ENCODE assay signal across 2 cellular contexts in genomic region chr7:150778014-150778737, GRCh38.
A peak's percentile ranks its signal among the peaks of the same experiment; 100 is the strongest.
TF ChIP-seq lines count a peak whose summit lies in the region.

No MANE protein-coding gene starts in this region.

TF ChIP-seq in GM23338, 12 proteins besides CTCF, POLR2A, EP300 and RAD21:
- TF ChIP-seq NANOG (IDR thresholded peaks at IDR 0.05; ENCODE audit: borderline replicate concordance) = no peak
- no peak for TF ChIP-seq EZH2 (IDR thresholded peaks at IDR 0.05; ENCODE audit: low read depth, unreplicated experiment)
- no peak for TF ChIP-seq CREB1 (CRISPR knock-in tag; IDR thresholded peaks at IDR 0.05; ENCODE audit: low read depth)
- TF ChIP-seq REST (IDR thresholded peaks at IDR 0.05; ENCODE audit: unreplicated experiment) = no peak
- TF ChIP-seq JUNB (IDR thresholded peaks at IDR 0.05; ENCODE audit: unreplicated experiment) = no peak
- no peak for TF ChIP-seq POLR2AphosphoS5 (IDR thresholded peaks at IDR 0.05; ENCODE audit: low read depth)
- no peak for TF ChIP-seq EZH2phosphoT487 (IDR thresholded peaks at IDR 0.05; ENCODE audit: unreplicated experiment)
- no peak for TF ChIP-seq ETS1 (IDR thresholded peaks at IDR 0.05)
- TF ChIP-seq ZNF462 (CRISPR knock-in tag; IDR thresholded peaks at IDR 0.05) = no peak
- no peak for TF ChIP-seq ZNF331 (CRISPR knock-in tag; IDR thresholded peaks at IDR 0.05; ENCODE audit: low read depth)
- TF ChIP-seq ZNF114 (CRISPR knock-in tag; IDR thresholded peaks at IDR 0.05) = no peak
- no peak for TF ChIP-seq STAT1 (IDR thresholded peaks at IDR 0.05; ENCODE audit: unreplicated experiment)

TF ChIP-seq in HepG2, 621 proteins besides CTCF, POLR2A, EP300 and RAD21 (continues in another document):
- TF ChIP-seq TEAD3 (CRISPR knock-in tag; optimal IDR thresholded peaks at IDR 0.05; ENCODE audit: borderline replicate concordance) (peak; percentile 32), ZNF7 (CRISPR knock-in tag; IDR thresholded peaks at IDR 0.05) (peak; percentile 39; the same call in 1 of the 2 replicates), ZHX2 (IDR thresholded peaks at IDR 0.05; ENCODE audit: low read depth) (no peak), ZHX2 (CRISPR knock-in tag; IDR thresholded peaks at IDR 0.05; ENCODE audit: borderline replicate concordance) (no peak), SOX6 (IDR thresholded peaks at IDR 0.05) (no peak), SOX6 (CRISPR knock-in tag; IDR thresholded peaks at IDR 0.05) (0 out of 2 replicates have a peak, but pooled peaks have one; percentile 22), CEBPG (CRISPR knock-in tag; IDR thresholded peaks at IDR 0.05) (peak; percentile 90), SAP130 (CRISPR knock-in tag; IDR thresholded peaks at IDR 0.05; ENCODE audit: low read depth) (peak; percentile 32; the same call in 1 of the 2 replicates), ZNF281 (CRISPR knock-in tag; IDR thresholded peaks at IDR 0.05; ENCODE audit: borderline replicate concordance) (peak; percentile 56; the same call in 1 of the 2 replicates), ATF4 (CRISPR knock-in tag; IDR thresholded peaks at IDR 0.05) (0 out of 4 replicates have a peak, but pooled peaks of 1 of the 2 experiments have one; percentile 18), TFDP2 (CRISPR knock-in tag; IDR thresholded peaks at IDR 0.05) (peak; percentile 33; the same call in 1 of the 2 replicates), ZNF331 (CRISPR knock-in tag; IDR thresholded peaks at IDR 0.05) (peak; percentile 71; the same call in 1 of the 2 replicates), ZNF292 (CRISPR knock-in tag; IDR thresholded peaks at IDR 0.05; ENCODE audit: borderline replicate concordance, low read depth) (peak; percentile 37; the same call in 1 of the 2 replicates), TIGD3 (CRISPR knock-in tag; IDR thresholded peaks at IDR 0.05; ENCODE audit: borderline replicate concordance) (no peak), LCORL (IDR thresholded peaks at IDR 0.05) (no peak), LCORL (CRISPR knock-in tag; IDR thresholded peaks at IDR 0.05) (peak; percentile 73), PHF21A (CRISPR knock-in tag; IDR thresholded peaks at IDR 0.05) (0 out of 2 replicates have a peak, but pooled peaks have one; percentile 4), CEBPB (IDR thresholded peaks at IDR 0.05; ENCODE audit: borderline replicate concordance, low read depth, low read length) (peak; percentile 90), XRCC5 (optimal IDR thresholded peaks at IDR 0.05; ENCODE audit: low read length) (no peak), ZNF33A (CRISPR knock-in tag; IDR thresholded peaks at IDR 0.05; ENCODE audit: borderline replicate concordance) (0 out of 2 replicates have a peak, but pooled peaks have one; percentile 57), HOXA9 (CRISPR knock-in tag; IDR thresholded peaks at IDR 0.05; ENCODE audit: borderline replicate concordance) (0 out of 2 replicates have a peak, but pooled peaks have one; percentile 41), KDM6A (CRISPR knock-in tag; IDR thresholded peaks at IDR 0.05; ENCODE audit: low read depth) (peak; percentile 56; the same call in 1 of the 2 replicates), ETS1 (CRISPR knock-in tag; IDR thresholded peaks at IDR 0.05) (no peak), ZNF12 (CRISPR knock-in tag; IDR thresholded peaks at IDR 0.05) (no peak), ZNF800 (CRISPR knock-in tag; IDR thresholded peaks at IDR 0.05) (no peak), ZNF670 (CRISPR knock-in tag; IDR thresholded peaks at IDR 0.05; ENCODE audit: borderline replicate concordance) (0 out of 2 replicates have a peak, but pooled peaks have one; percentile 24), TFDP1 (CRISPR knock-in tag; IDR thresholded peaks at IDR 0.05; ENCODE audit: borderline replicate concordance) (peak; percentile 53; the same call in 1 of the 2 replicates), PPARG (CRISPR knock-in tag; conservative IDR thresholded peaks at IDR 0.05) (peak; percentile 64), ZNF644 (CRISPR knock-in tag; IDR thresholded peaks at IDR 0.05; ENCODE audit: low read depth) (peak; percentile 43; the same call in 1 of the 2 replicates), KMT2B (CRISPR knock-in tag; IDR thresholded peaks at IDR 0.05) (peak; percentile 41; the same call in 1 of the 2 replicates), FOXA3 (CRISPR knock-in tag; IDR thresholded peaks at IDR 0.05) (peak; percentile 52), HOMEZ (CRISPR knock-in tag; IDR thresholded peaks at IDR 0.05; ENCODE audit: low read depth) (peak; percentile 64; the same call in 1 of the 2 replicates), ZNF230 (CRISPR knock-in tag; IDR thresholded peaks at IDR 0.05) (no peak), ZNF678 (CRISPR knock-in tag; IDR thresholded peaks at IDR 0.05) (no peak), RXRA (CRISPR knock-in tag; IDR thresholded peaks at IDR 0.05) (peak; percentile 47; the same call in 1 of the 2 replicates), CBFB (CRISPR knock-in tag; IDR thresholded peaks at IDR 0.05) (no peak), ZNF703 (CRISPR knock-in tag; IDR thresholded peaks at IDR 0.05; ENCODE audit: borderline replicate concordance) (no peak), MAX (IDR thresholded peaks at IDR 0.05) (peak; percentile 56)
